In genomic region chr2:160859086-160859485, GRCh38 we compare ENCODE assay signal across 25 cellular contexts.
DNase-seq lines count a peak whose midpoint lies in the region; ATAC-seq, FAIRE-seq and TF ChIP-seq lines count a peak whose summit lies in the region.
"Had no signal": no experiment of that assay in that cellular context is flagged by ENCODE, and none has a peak within 500 bp of the region (broad histone marks: within the 10 kb centered on the region; RNA-seq: fewer than 3 reads in every experiment).

No MANE protein-coding gene starts in this region.

- no peak overlapping the region for H3K4me3 Mint-ChIP-seq in activated CD8-positive, alpha-beta T cell treated with anti-CD3 and anti-CD28 coated beads for 36 hours
- H3K4me3 Mint-ChIP-seq: B cell; IgD-negative memory B cell; memory B cell; stimulated activated naive B cell treated with anti-CD40 and anti-IgM and Interleukin-4, amounts not matched to agents 10 μg/mL and 1 μg/mL and 100 μg/mL, for 72 hours; T-helper 2 cell treated with Interferon-gamma antibody and Interleukin-4, amounts not matched to agents 5 μg/mL and 100 μg/mL, for 36 hours had no signal

- no peak overlapping the region for H4K8ac ChIP-seq in neuronal stem cell (ENCODE audit: low read depth, low read length)

- H3K4me1 ChIP-seq in MM.1S (ENCODE audit: low read length) (peaks cover 13% of the 10 kb centered on the region), neuronal stem cell (ENCODE audit: control insufficient read depth in 2 of 2, insufficient read depth in 1 of 2, low read depth in 1 of 2, low read length in 2 of 2) (no peaks in the 10 kb centered on the region)
- H3K4me1 ChIP-seq: body of pancreas, colonic mucosa, HAP-1 had no signal

- CTCF ChIA-PET in activated CD8-positive, alpha-beta T cell treated with anti-CD3 and anti-CD28 coated beads for 36 hours (lab: Charles Lee), result no interaction called here

- H2BK5ac ChIP-seq in neuronal stem cell (ENCODE audit: low read length), result no peak overlapping the region

- H4K91ac ChIP-seq in neuronal stem cell (ENCODE audit: low read depth, low read length, poor library complexity), result no peak overlapping the region

- H3K27me3 ChIP-seq in MM.1S (replicated peaks; ENCODE audit: insufficient read depth, low read length) (no peaks in the 10 kb centered on the region), bronchial epithelial cell (ENCODE audit: control insufficient read depth, insufficient read depth, low read length) (no peaks in the 10 kb centered on the region), neuronal stem cell (ENCODE audit: control insufficient read depth in 3 of 3, insufficient read depth in 3 of 3, low read depth in 1 of 3, low read length in 3 of 3) (no peaks in the 10 kb centered on the region)
- H3K27me3 ChIP-seq: body of pancreas, colonic mucosa had no signal

- no peaks in the 10 kb centered on the region for H3K27me3 Mint-ChIP-seq in activated CD8-positive, alpha-beta T cell treated with anti-CD3 and anti-CD28 coated beads for 36 hours
- H3K27me3 Mint-ChIP-seq: IgD-negative memory B cell had no signal

- POLR2A ChIA-PET in activated CD8-positive, alpha-beta T cell treated with anti-CD3 and anti-CD28 coated beads for 36 hours (lab: Charles Lee), result no interaction called here

- H3K4ac ChIP-seq in neuronal stem cell (ENCODE audit: low read length), result no peak overlapping the region

- H3K9ac ChIP-seq in MM.1S (ENCODE audit: low read length) (no peak overlapping the region), neuronal stem cell (ENCODE audit: low read depth, low read length, poor library complexity) (no peak overlapping the region)

- no peak overlapping the region for H3K23ac ChIP-seq in neuronal stem cell (ENCODE audit: low read depth, low read length, poor library complexity)

- WGBS in neuronal stem cell (ENCODE audit: extremely low coverage in 2 of 2, insufficient read length in 2 of 2, insufficient replicate concordance in 1 of 2), 2 donors, result no CpG with 5 or more reads among the region's 1 CpG

- peaks cover 2% of the 10 kb centered on the region for H3K4me1 Mint-ChIP-seq in activated CD8-positive, alpha-beta T cell treated with anti-CD3 and anti-CD28 coated beads for 36 hours (ENCODE audit: low read depth)
- H3K4me1 Mint-ChIP-seq: B cell; IgD-negative memory B cell; memory B cell; stimulated activated naive B cell treated with anti-CD40 and anti-IgM and Interleukin-4, amounts not matched to agents 10 μg/mL and 1 μg/mL and 100 μg/mL, for 72 hours had no signal

- no peak overlapping the region for H2BK15ac ChIP-seq in neuronal stem cell (ENCODE audit: low read length)

- H3K9me3 ChIP-seq in MM.1S (replicated peaks; ENCODE audit: insufficient read depth, low read length), result no peaks in the 10 kb centered on the region
- H3K9me3 ChIP-seq in neuronal stem cell (replicated peaks in 1 of 2; ENCODE audit: control insufficient read depth in 2 of 2, insufficient read depth in 1 of 2, low read depth in 1 of 2, low read length in 2 of 2), result no peaks in the 10 kb centered on the region
- H3K9me3 ChIP-seq: body of pancreas, colonic mucosa, HAP-1, thoracic aorta had no signal

- H2BK12ac ChIP-seq in neuronal stem cell (ENCODE audit: low read length), result no peak overlapping the region

- H2AFZ ChIP-seq in MM.1S (ENCODE audit: low read length) (no peak overlapping the region), neuronal stem cell (ENCODE audit: low read length) (peak overlapping the region; percentile 45)

- H3K4me3 ChIP-seq in MM.1S (ENCODE audit: low read length) (no peak overlapping the region), bronchial epithelial cell (ENCODE audit: low read depth, low read length) (no peak overlapping the region), neuronal stem cell (ENCODE audit: low read length in 2 of 2) (no peak overlapping the region)
- H3K4me3 ChIP-seq: body of pancreas, colonic mucosa, HAP-1, thoracic aorta had no signal

- no peaks in the 10 kb centered on the region for H3K9me2 ChIP-seq in MM.1S (replicated peaks; ENCODE audit: insufficient read depth, low read length)

- no peaks in the 10 kb centered on the region for H3K79me2 ChIP-seq in MM.1S (ENCODE audit: low read length)

- FAIRE-seq in bronchial epithelial cell (lab: Jason Lieb, UNC), result no peak
- FAIRE-seq: small intestine had no signal

- no peaks in the 10 kb centered on the region for H3K79me1 ChIP-seq in neuronal stem cell (ENCODE audit: low read depth, low read length)

- no peak for ATAC-seq in activated CD8-positive, alpha-beta T cell treated with anti-CD3 and anti-CD28 coated beads for 36 hours
- ATAC-seq: body of pancreas; stimulated activated naive B cell treated with anti-CD40 and anti-IgM and Interleukin-4, amounts not matched to agents 10 μg/mL and 1 μg/mL and 100 μg/mL, for 72 hours had no signal

- intact Hi-C loops in activated CD8-positive, alpha-beta T cell treated with anti-CD3 and anti-CD28 coated beads for 36 hours (cut with micrococcal nuclease), result no loop called here

- H3K36me3 Mint-ChIP-seq in activated CD8-positive, alpha-beta T cell treated with anti-CD3 and anti-CD28 coated beads for 36 hours (ENCODE audit: low read depth), result no peaks in the 10 kb centered on the region
- H3K36me3 Mint-ChIP-seq: IgD-negative memory B cell; memory B cell; stimulated activated naive B cell treated with anti-CD40 and anti-IgM and Interleukin-4, amounts not matched to agents 10 μg/mL and 1 μg/mL and 100 μg/mL, for 72 hours had no signal

- peak; percentile 4 for DNase-seq in NCI-H1436 (lab: John Stamatoyannopoulos, UW)
- DNase-seq in NCI-H1436 treated with DMSO at 0.1 percent for 48 hours (lab: John Stamatoyannopoulos, UW), result no peak
- DNase-seq in MM.1S, result peak; percentile 16
- DNase-seq in bronchial epithelial cell (ENCODE audit: low read depth), result peak; percentile 23
- DNase-seq in neuronal stem cell (ENCODE audit: low spot score), result no peak
- no peak for DNase-seq in GM10266 (ENCODE audit: extremely low spot score)
- DNase-seq in activated CD8-positive, alpha-beta T cell treated with anti-CD3 and anti-CD28 coated beads for 36 hours, result no peak
- no peak for DNase-seq in DMS53 treated with DMSO at 0.1 percent for 48 hours (lab: John Stamatoyannopoulos, UW; ENCODE audit: unreplicated experiment)
- DNase-seq: 8988T; activated CD4-positive, alpha-beta T cell treated with anti-CD3 and anti-CD28 coated beads, Interleukin-2, amount 50 U/mL, for 4 hours; activated CD8-positive, alpha-beta memory T cell treated with anti-CD3 and anti-CD28 coated beads, Interleukin-2, amount 50 U/mL, for 48 hours; activated effector memory CD4-positive, alpha-beta T cell treated with Interleukin-2 at 50 U/mL for 16 hours; body of pancreas; colonic mucosa; NCI-H187; nucleus accumbens; small intestine; stimulated activated naive B cell treated with anti-CD40 and anti-IgM and Interleukin-4, amounts not matched to agents 10 μg/mL and 1 μg/mL and 100 μg/mL, for 72 hours had no signal

- no peak overlapping the region for H3K27ac ChIP-seq in MM.1S (ENCODE audit: low read length)
- no peak overlapping the region for H3K27ac ChIP-seq in neuronal stem cell (replicated peaks; ENCODE audit: low read length)
- H3K27ac ChIP-seq: body of pancreas, colonic mucosa, RWPE1, thoracic aorta had no signal

- H3K27ac Mint-ChIP-seq in activated CD8-positive, alpha-beta T cell treated with anti-CD3 and anti-CD28 coated beads for 36 hours, result no peak overlapping the region
- H3K27ac Mint-ChIP-seq: B cell; IgD-negative memory B cell; memory B cell; stimulated activated naive B cell treated with anti-CD40 and anti-IgM and Interleukin-4, amounts not matched to agents 10 μg/mL and 1 μg/mL and 100 μg/mL, for 72 hours; T-helper 2 cell treated with Interferon-gamma antibody and Interleukin-4, amounts not matched to agents 5 μg/mL and 100 μg/mL, for 36 hours had no signal

- no peak overlapping the region for H3K4me2 ChIP-seq in MM.1S (ENCODE audit: low read depth, low read length)
- no peak overlapping the region for H3K4me2 ChIP-seq in neuronal stem cell (ENCODE audit: insufficient read depth, low read length, poor library complexity, severe bottlenecking)

- H4K20me1 ChIP-seq in MM.1S (ENCODE audit: insufficient read depth, low read length), result no peaks in the 10 kb centered on the region

- peaks cover 2% of the 10 kb centered on the region for H3K9me3 Mint-ChIP-seq in activated CD8-positive, alpha-beta T cell treated with anti-CD3 and anti-CD28 coated beads for 36 hours
- H3K9me3 Mint-ChIP-seq: IgD-negative memory B cell; memory B cell; stimulated activated naive B cell treated with anti-CD40 and anti-IgM and Interleukin-4, amounts not matched to agents 10 μg/mL and 1 μg/mL and 100 μg/mL, for 72 hours; T-helper 2 cell treated with Interferon-gamma antibody and Interleukin-4, amounts not matched to agents 5 μg/mL and 100 μg/mL, for 36 hours had no signal

- H2AK5ac ChIP-seq in neuronal stem cell (ENCODE audit: low read depth, low read length), result no peak overlapping the region

- H3K36me3 ChIP-seq in MM.1S (replicated peaks; ENCODE audit: insufficient read depth, low read length) (no peaks in the 10 kb centered on the region), bronchial epithelial cell (ENCODE audit: control insufficient read depth, insufficient read depth, low read length) (no peaks in the 10 kb centered on the region), neuronal stem cell (replicated peaks in 1 of 2; ENCODE audit: control insufficient read depth in 2 of 2, insufficient read depth in 2 of 2, low read length in 2 of 2) (no peaks in the 10 kb centered on the region)
- H3K36me3 ChIP-seq: colonic mucosa, HAP-1, thoracic aorta had no signal

- no peak overlapping the region for H3K18ac ChIP-seq in neuronal stem cell (ENCODE audit: low read length)

- H3K14ac ChIP-seq in neuronal stem cell (ENCODE audit: low read length), result no peak overlapping the region

- H3F3A ChIP-seq in MM.1S (ENCODE audit: insufficient read depth, low read length), result no peaks in the 10 kb centered on the region

- no peak overlapping the region for H2BK120ac ChIP-seq in neuronal stem cell (ENCODE audit: low read depth, low read length)

- TF ChIP-seq CTCF in MM.1S (IDR thresholded peaks at IDR 0.05; ENCODE audit: low read length), result no peak
- no peak for TF ChIP-seq CTCF in bronchial epithelial cell (IDR thresholded peaks at IDR 0.05; ENCODE audit: insufficient read depth, low read length, severe bottlenecking)
- TF ChIP-seq CTCF in GM10266 (IDR thresholded peaks at IDR 0.05; ENCODE audit: control insufficient read depth, insufficient read depth, low read depth, missing control alignments), result no peak
- no peak for TF ChIP-seq CTCF in activated CD8-positive, alpha-beta T cell treated with anti-CD3 and anti-CD28 coated beads for 36 hours (IDR thresholded peaks at IDR 0.05)

Comparison
In these comparisons a context has a peak if more than half of its experiments do, and no peak if none do; other contexts are left out.
1. DNase-seq: peak in NCI-H1436 (single experiment), MM.1S (single experiment) and bronchial epithelial cell (single experiment); none in NCI-H1436 treated with DMSO at 0.1 percent for 48 hours (single experiment), neuronal stem cell (single experiment), GM10266 (single experiment), activated CD8-positive, alpha-beta T cell treated with anti-CD3 and anti-CD28 coated beads for 36 hours (single experiment) and DMS53 treated with DMSO at 0.1 percent for 48 hours (single experiment).